Comparison of ENCODE assay signal across 39 cellular contexts in genomic region chr3:13634151-13634550, GRCh38.
"Had no signal": no experiment of that assay in that cellular context is flagged by ENCODE, and none has a peak within 500 bp of the region (broad histone marks: within the 10 kb centered on the region; RNA-seq: fewer than 3 reads in every experiment).

No MANE protein-coding gene starts in this region.

- H3K4me1 Mint-ChIP-seq: activated CD4-positive, alpha-beta T cell treated with anti-CD3 and anti-CD28 coated beads for 36 hours; activated CD4-positive, alpha-beta T cell treated with anti-CD3 and anti-CD28 coated beads, Interleukin-2, amount 10 ng/mL, durations not matched to agents 24 days and 14 days; activated naive CD8-positive, alpha-beta T cell treated with anti-CD3 and anti-CD28 coated beads for 36 hours; activated T-helper 17 cell treated with anti-CD3 and anti-CD28 coated beads, Interleukin-2, amount 50 U/mL, for 72 hours; WTC11 had no signal

- H3K27me3 Mint-ChIP-seq: activated CD4-positive, alpha-beta memory T cell treated with anti-CD3 and anti-CD28 coated beads for 36 hours; activated CD4-positive, alpha-beta T cell treated with anti-CD3 and anti-CD28 coated beads for 36 hours; activated CD4-positive, alpha-beta T cell treated with anti-CD3 and anti-CD28 coated beads, Interleukin-2, amount 10 ng/mL, durations not matched to agents 24 days and 14 days; activated CD8-positive, alpha-beta T cell treated with anti-CD3 and anti-CD28 coated beads for 36 hours; activated naive CD8-positive, alpha-beta T cell treated with anti-CD3 and anti-CD28 coated beads for 36 hours; activated T-helper 17 cell treated with anti-CD3 and anti-CD28 coated beads, Interleukin-2, amount 50 U/mL, for 72 hours had no signal

- H3K4me1 ChIP-seq: adrenal gland, body of pancreas, breast epithelium had no signal

- H3K9me3 ChIP-seq: adrenal gland, body of pancreas, breast epithelium had no signal

- H3K4me3 ChIP-seq: adrenal gland, body of pancreas, breast epithelium had no signal

- H3K27me3 ChIP-seq: adrenal gland, body of pancreas, brain microvascular endothelial cell, breast epithelium had no signal

- DNase-seq: activated CD4-positive, alpha-beta memory T cell treated with anti-CD3 and anti-CD28 coated beads for 36 hours; activated CD4-positive, alpha-beta T cell treated with anti-CD3 and anti-CD28 coated beads for 1 hour; activated CD4-positive, alpha-beta T cell treated with anti-CD3 and anti-CD28 coated beads for 36 hours; activated CD4-positive, alpha-beta T cell treated with anti-CD3 and anti-CD28 coated beads, Interleukin-2, amount 10 ng/mL, durations not matched to agents 24 days and 14 days; activated CD4-positive, alpha-beta T cell treated with anti-CD3 and anti-CD28 coated beads, Interleukin-2, amount 50 U/mL, for 1 hour; activated CD4-positive, alpha-beta T cell treated with anti-CD3 and anti-CD28 coated beads, Interleukin-2, amount 50 U/mL, for 4 hours; activated CD4-positive, CD25-positive, alpha-beta regulatory T cell; activated CD8-positive, alpha-beta memory T cell treated with anti-CD3 and anti-CD28 coated beads, Interleukin-2, amount 50 U/mL, for 4 hours; activated CD8-positive, alpha-beta T cell treated with anti-CD3 and anti-CD28 coated beads for 36 hours; activated effector memory CD4-positive, alpha-beta T cell treated with anti-CD3 and anti-CD28 coated beads, Interleukin-2, amount 50 U/mL, for 16 hours; activated gamma-delta T cell treated with Interleukin-2 at 50 U/mL for 16 hours; activated naive CD4-positive, alpha-beta T cell; activated naive CD4-positive, alpha-beta T cell treated with anti-CD3 and anti-CD28 coated beads for 36 hours; activated naive CD4-positive, alpha-beta T cell treated with anti-CD3 and anti-CD28 coated beads, Interleukin-2, amount 50 U/mL, for 16 hours; activated naive CD8-positive, alpha-beta T cell treated with anti-CD3 and anti-CD28 coated beads for 36 hours; activated T-cell treated with anti-CD3 and anti-CD28 coated beads for 4 hours; activated T-cell treated with anti-CD3 and anti-CD28 coated beads, Interleukin-2, amount 50 U/mL, for 1 hour; activated T-cell treated with anti-CD3 and anti-CD28 coated beads, Interleukin-2, amount 50 U/mL, for 4 hours; activated T-cell treated with anti-CD3 and anti-CD28 coated beads, Interleukin-2, amount 50 U/mL, for 72 hours; adrenal gland; amniotic stem cell; aorta; body of pancreas; brain microvascular endothelial cell; central memory CD4-positive, alpha-beta T cell; T-helper 1 cell; T-helper 2 cell; T-helper 9 cell; WERI-Rb-1 had no signal

- H3K27ac Mint-ChIP-seq: activated CD4-positive, alpha-beta memory T cell treated with anti-CD3 and anti-CD28 coated beads for 36 hours; activated CD4-positive, alpha-beta T cell treated with anti-CD3 and anti-CD28 coated beads for 36 hours; activated CD4-positive, alpha-beta T cell treated with anti-CD3 and anti-CD28 coated beads, Interleukin-2, amount 10 ng/mL, durations not matched to agents 24 days and 14 days; activated CD8-positive, alpha-beta T cell treated with anti-CD3 and anti-CD28 coated beads for 36 hours; activated naive CD4-positive, alpha-beta T cell treated with anti-CD3 and anti-CD28 coated beads for 36 hours; activated naive CD8-positive, alpha-beta T cell treated with anti-CD3 and anti-CD28 coated beads for 36 hours; activated T-cell treated with anti-CD3 and anti-CD28 coated beads, Interleukin-2, amount 50 U/mL, for 72 hours; activated T-helper 1 cell treated with anti-CD3 and anti-CD28 coated beads, Interleukin-12 subunit alpha, Interleukin-12 subunit beta, Interleukin-2, Interleukin-4 antibody, amounts not matched to agents 30 ng/mL and 10 ng/mL and 1 ng/mL, durations not matched to agents 14 hours and 24 hours and 36 hours; activated T-helper 17 cell treated with anti-CD3 and anti-CD28 coated beads, Interleukin-2, amount 50 U/mL, for 72 hours; T-helper 1 cell treated with Interleukin-12 subunit alpha and Interleukin-12 subunit beta and Interleukin-4 antibody, amounts not matched to agents 30 μg/mL and 1 μg/mL, for 36 hours; T-helper 2 cell treated with Interferon-gamma antibody and Interleukin-4, amounts not matched to agents 5 μg/mL and 100 μg/mL, for 36 hours; WTC11 had no signal

- H3K36me3 ChIP-seq: adrenal gland, brain microvascular endothelial cell, breast epithelium, WERI-Rb-1 had no signal

- H3K36me3 Mint-ChIP-seq: activated CD4-positive, alpha-beta memory T cell treated with anti-CD3 and anti-CD28 coated beads for 36 hours; activated naive CD4-positive, alpha-beta T cell treated with anti-CD3 and anti-CD28 coated beads, Interleukin-2, amount 50 U/mL, for 72 hours; activated naive CD8-positive, alpha-beta T cell treated with anti-CD3 and anti-CD28 coated beads for 36 hours; WTC11 had no signal

- H3K4me3 Mint-ChIP-seq: activated CD4-positive, alpha-beta memory T cell treated with anti-CD3 and anti-CD28 coated beads for 36 hours; activated CD4-positive, alpha-beta T cell treated with anti-CD3 and anti-CD28 coated beads for 36 hours; activated CD4-positive, alpha-beta T cell treated with anti-CD3 and anti-CD28 coated beads, Interleukin-2, amount 10 ng/mL, durations not matched to agents 24 days and 14 days; activated CD8-positive, alpha-beta T cell treated with anti-CD3 and anti-CD28 coated beads for 36 hours; activated naive CD4-positive, alpha-beta T cell treated with anti-CD3 and anti-CD28 coated beads for 36 hours; activated naive CD8-positive, alpha-beta T cell treated with anti-CD3 and anti-CD28 coated beads for 36 hours; activated T-cell treated with anti-CD3 and anti-CD28 coated beads, Interleukin-2, amount 50 U/mL, for 4 hours; activated T-cell treated with anti-CD3 and anti-CD28 coated beads, Interleukin-2, amount 50 U/mL, for 72 hours; activated T-helper 1 cell treated with anti-CD3 and anti-CD28 coated beads, Interleukin-12 subunit alpha, Interleukin-12 subunit beta, Interleukin-2, Interleukin-4 antibody, amounts not matched to agents 30 ng/mL and 10 ng/mL and 1 ng/mL, durations not matched to agents 14 hours and 24 hours and 36 hours; activated T-helper 17 cell treated with anti-CD3 and anti-CD28 coated beads, Interleukin-2, amount 50 U/mL, for 72 hours; T-helper 1 cell treated with Interleukin-12 subunit alpha and Interleukin-12 subunit beta and Interleukin-4 antibody, amounts not matched to agents 30 μg/mL and 1 μg/mL, for 36 hours; T-helper 2 cell treated with Interferon-gamma antibody and Interleukin-4, amounts not matched to agents 5 μg/mL and 100 μg/mL, for 36 hours; WTC11 had no signal

- ATAC-seq: activated CD4-positive, alpha-beta T cell treated with anti-CD3 and anti-CD28 coated beads for 36 hours; activated CD4-positive, CD25-positive, alpha-beta regulatory T cell treated with anti-CD3 and anti-CD28 coated beads, Interleukin-2, amount 50 U/mL, for 24 hours; activated CD8-positive, alpha-beta T cell treated with anti-CD3 and anti-CD28 coated beads for 36 hours; activated naive CD4-positive, alpha-beta T cell treated with anti-CD3 and anti-CD28 coated beads, Interleukin-2, amount 50 U/mL, for 72 hours; activated T-cell treated with anti-CD3 and anti-CD28 coated beads, Interleukin-2, amount 50 U/mL, for 4 hours; activated T-cell treated with anti-CD3 and anti-CD28 coated beads, Interleukin-2, amount 50 U/mL, for 72 hours; activated T-helper 17 cell treated with anti-CD3 and anti-CD28 coated beads, Interleukin-2, amount 50 U/mL, for 72 hours; body of pancreas; WTC11 had no signal

- H3K27ac ChIP-seq: adrenal gland, body of pancreas, brain microvascular endothelial cell, breast epithelium, WERI-Rb-1 had no signal

- H3K9me3 Mint-ChIP-seq: activated CD4-positive, alpha-beta memory T cell treated with anti-CD3 and anti-CD28 coated beads for 36 hours; activated CD4-positive, alpha-beta T cell treated with anti-CD3 and anti-CD28 coated beads, Interleukin-2, amount 10 ng/mL, durations not matched to agents 24 days and 14 days; activated CD8-positive, alpha-beta T cell treated with anti-CD3 and anti-CD28 coated beads for 36 hours; activated naive CD4-positive, alpha-beta T cell treated with anti-CD3 and anti-CD28 coated beads for 36 hours; activated naive CD4-positive, alpha-beta T cell treated with anti-CD3 and anti-CD28 coated beads, Interleukin-2, amount 50 U/mL, for 72 hours; activated naive CD8-positive, alpha-beta T cell treated with anti-CD3 and anti-CD28 coated beads for 36 hours; activated T-cell treated with anti-CD3 and anti-CD28 coated beads, Interleukin-2, amount 50 U/mL, for 4 hours; activated T-cell treated with anti-CD3 and anti-CD28 coated beads, Interleukin-2, amount 50 U/mL, for 72 hours; activated T-helper 1 cell treated with anti-CD3 and anti-CD28 coated beads, Interleukin-12 subunit alpha, Interleukin-12 subunit beta, Interleukin-2, Interleukin-4 antibody, amounts not matched to agents 30 ng/mL and 10 ng/mL and 1 ng/mL, durations not matched to agents 14 hours and 24 hours and 36 hours; activated T-helper 17 cell treated with anti-CD3 and anti-CD28 coated beads, Interleukin-2, amount 50 U/mL, for 72 hours; T-helper 1 cell treated with Interleukin-12 subunit alpha and Interleukin-12 subunit beta and Interleukin-4 antibody, amounts not matched to agents 30 μg/mL and 1 μg/mL, for 36 hours; T-helper 2 cell treated with Interferon-gamma antibody and Interleukin-4, amounts not matched to agents 5 μg/mL and 100 μg/mL, for 36 hours; WTC11 had no signal

- FAIRE-seq: astrocyte, TTC549 had no signal
